ENCODE assay signal across 11 cellular contexts in genomic region chr10:32953277-32953927, GRCh38. TPM values are rescaled to one million over a fixed set of nuclear protein-coding genes. Genes with fewer than 3 reads are reported as not detected.
DNase-seq lines count a peak whose midpoint lies in the region; ATAC-seq and TF ChIP-seq lines count a peak whose summit lies in the region.
"Had no signal": no experiment of that assay in that cellular context is flagged by ENCODE, and none has a peak within 500 bp of the region (broad histone marks: within the 10 kb centered on the region; RNA-seq: fewer than 3 reads in every experiment).

No MANE protein-coding gene starts in this region.

- H3K4me1 Mint-ChIP-seq in MCF 10A (ENCODE audit: insufficient read depth, unreplicated experiment): peaks cover 59% of the 10 kb centered on the region

- no peak for DNase-seq in MCF 10A (ENCODE audit: unreplicated experiment)
- no peak for DNase-seq in breast epithelium (ENCODE audit: low spot score in 2 of 2)
- DNase-seq in cardiac fibroblast (ENCODE audit: low read depth in 2 of 2): peak; percentile 29 to 47
- no peak for DNase-seq in right lobe of liver
- DNase-seq in vagina (ENCODE audit: extremely low spot score in 2 of 2): no peak
- no peak for DNase-seq in DMS114 treated with DMSO at 0.1 percent for 48 hours (lab: John Stamatoyannopoulos, UW; ENCODE audit: unreplicated experiment)
- no peak for DNase-seq in COR-L47 (lab: John Stamatoyannopoulos, UW)

- H3K4me3 Mint-ChIP-seq in MCF 10A (ENCODE audit: unreplicated experiment): peak overlapping the region; percentile 75

- peak overlapping the region in 1 of 2 donors; percentile 99 for H3K27ac ChIP-seq in breast epithelium
- no peak overlapping the region for H3K27ac ChIP-seq in right lobe of liver
- H3K27ac ChIP-seq in vagina: peak overlapping the region; percentile 18
- H3K27ac ChIP-seq: C4-2B had no signal

- H3K36me3 Mint-ChIP-seq in MCF 10A (ENCODE audit: insufficient read depth, unreplicated experiment): peaks cover 19% of the 10 kb centered on the region

- CTCF ChIA-PET in MCF 10A (lab: Yijun Ruan, JAX): interaction anchor here (0.5 to 1.0 kb wide), 3 partner anchors 28 to 1087 kb away, joined by 3 to 4 read pairs (median 3); no protein-coding TSS in a partner anchor

- intact Hi-C loops in MCF 10A (cut with micrococcal nuclease): no loop called here
- intact Hi-C loops in breast epithelium (cut with DNase I; ENCODE audit: low total_unique reads): loop anchor here (10.0 kb wide), 1 partner anchor 51 kb away; no protein-coding TSS in a partner anchor
- intact Hi-C loops in right lobe of liver (cut with DNase I): no loop called here
- intact Hi-C loops in vagina (cut with DNase I): no loop called here

- peak overlapping the region; percentile 94 for H3K27ac Mint-ChIP-seq in MCF 10A (ENCODE audit: low read depth, unreplicated experiment)
- H3K27ac Mint-ChIP-seq: activated naive CD4-positive, alpha-beta T cell treated with anti-CD3 and anti-CD28 coated beads, Interleukin-2, amount 50 U/mL, for 72 hours had no signal

- no peaks in the 10 kb centered on the region for H3K9me3 ChIP-seq in breast epithelium
- H3K9me3 ChIP-seq in right lobe of liver: no peaks in the 10 kb centered on the region
- H3K9me3 ChIP-seq in vagina: no peaks in the 10 kb centered on the region
- H3K9me3 ChIP-seq: SJSA1 had no signal

- no peaks in the 10 kb centered on the region for H3K27me3 ChIP-seq in breast epithelium
- H3K27me3 ChIP-seq in right lobe of liver: no peaks in the 10 kb centered on the region
- H3K27me3 ChIP-seq in vagina: no peaks in the 10 kb centered on the region
- H3K27me3 ChIP-seq: SJSA1 had no signal

- ATAC-seq in right lobe of liver (no peak), HG03175 (IDR thresholded peaks at IDR 0.05; ENCODE audit: unreplicated experiment) (no peak)
- ATAC-seq: activated naive CD4-positive, alpha-beta T cell treated with anti-CD3 and anti-CD28 coated beads, Interleukin-2, amount 50 U/mL, for 72 hours had no signal

- no peaks in the 10 kb centered on the region for H3K27me3 Mint-ChIP-seq in MCF 10A (ENCODE audit: insufficient read depth, unreplicated experiment)

- peaks cover 0 to 5% of the 10 kb centered on the region in 2 donors for H3K4me1 ChIP-seq in breast epithelium
- H3K4me1 ChIP-seq in right lobe of liver: peaks cover 0 to 58% (median 16%) of the 10 kb centered on the region in 4 donors
- peaks cover 86% of the 10 kb centered on the region for H3K4me1 ChIP-seq in vagina

- H3K4me3 ChIP-seq in breast epithelium: peak overlapping the region in 1 of 3 donors; percentile 97
- peak overlapping the region in 1 of 2 donors; percentile 85 for H3K4me3 ChIP-seq in cardiac fibroblast (replicated peaks in 1 of 2; ENCODE audit: low read depth in 2 of 2, low read length in 2 of 2)
- no peak overlapping the region for H3K4me3 ChIP-seq in right lobe of liver
- no peak overlapping the region for H3K4me3 ChIP-seq in vagina
- H3K4me3 ChIP-seq: SJSA1 had no signal

- TF ChIP-seq POLR2A in breast epithelium (IDR thresholded peaks at IDR 0.05) (no peak), right lobe of liver (IDR thresholded peaks at IDR 0.05) (peak; percentile 34), vagina (IDR thresholded peaks at IDR 0.05) (no peak)

- TF ChIP-seq CTCF in MCF 10A (IDR thresholded peaks at IDR 0.05; ENCODE audit: unreplicated experiment): no peak
- TF ChIP-seq CTCF in breast epithelium (IDR thresholded peaks at IDR 0.05): no peak
- no peak for TF ChIP-seq CTCF in cardiac fibroblast (IDR thresholded peaks at IDR 0.05; ENCODE audit: low read depth, low read length)
- no peak for TF ChIP-seq CTCF in right lobe of liver (IDR thresholded peaks at IDR 0.05)
- no peak for TF ChIP-seq CTCF in vagina (IDR thresholded peaks at IDR 0.05)

- POLR2A ChIA-PET in MCF 10A (lab: Yijun Ruan, JAX): interaction anchor here (0.6 to 8.7 kb wide), 15 partner anchors 9 to 605 kb away, joined by 3 to 333 read pairs (median 6); no protein-coding TSS in a partner anchor

- BruUV-seq in MCF 10A (replicated peaks; lab: Mats Ljungman, UMichigan): no TSS peak

- WGBS in right lobe of liver (ENCODE audit: insufficient coverage, low coverage, low lambda C conversion rate, missing lambda C conversion rate): 27% methylated on average over 6 of the region's 6 CpGs

- H3K36me3 ChIP-seq in breast epithelium (no peaks in the 10 kb centered on the region), right lobe of liver (no peaks in the 10 kb centered on the region), vagina (no peaks in the 10 kb centered on the region)

- H3K9me3 Mint-ChIP-seq in MCF 10A (ENCODE audit: unreplicated experiment): no peaks in the 10 kb centered on the region
- H3K9me3 Mint-ChIP-seq: activated naive CD4-positive, alpha-beta T cell treated with anti-CD3 and anti-CD28 coated beads, Interleukin-2, amount 50 U/mL, for 72 hours had no signal

RNA-seq across cellular contexts. Expression of gene ITGB1, which starts 4.6 kb away (rescaled TPM):
- total RNA-seq in MCF 10A (2022) (680 and 703 TPM in 2 replicates), breast epithelium (1,000 to 10,000 TPM in 1 of 3 donors, 100 to 1,000 TPM in 2; 438 to 1,565 (median 480) TPM), right lobe of liver (100 to 1,000 TPM; 120 to 301 (median 239) TPM), vagina (193 TPM)

Comparison
In these comparisons a context has a peak if more than half of its experiments do, and no peak if none do; other contexts are left out.
1. DNase-seq: peak in cardiac fibroblast (2 of 2); none in MCF 10A (single experiment), breast epithelium (0 of 2), right lobe of liver (0 of 3), vagina (0 of 2), DMS114 treated with DMSO at 0.1 percent for 48 hours (single experiment) and COR-L47 (single experiment).